Comparison of ENCODE assay signal across 10 cellular contexts in the genomic region with DNA sequence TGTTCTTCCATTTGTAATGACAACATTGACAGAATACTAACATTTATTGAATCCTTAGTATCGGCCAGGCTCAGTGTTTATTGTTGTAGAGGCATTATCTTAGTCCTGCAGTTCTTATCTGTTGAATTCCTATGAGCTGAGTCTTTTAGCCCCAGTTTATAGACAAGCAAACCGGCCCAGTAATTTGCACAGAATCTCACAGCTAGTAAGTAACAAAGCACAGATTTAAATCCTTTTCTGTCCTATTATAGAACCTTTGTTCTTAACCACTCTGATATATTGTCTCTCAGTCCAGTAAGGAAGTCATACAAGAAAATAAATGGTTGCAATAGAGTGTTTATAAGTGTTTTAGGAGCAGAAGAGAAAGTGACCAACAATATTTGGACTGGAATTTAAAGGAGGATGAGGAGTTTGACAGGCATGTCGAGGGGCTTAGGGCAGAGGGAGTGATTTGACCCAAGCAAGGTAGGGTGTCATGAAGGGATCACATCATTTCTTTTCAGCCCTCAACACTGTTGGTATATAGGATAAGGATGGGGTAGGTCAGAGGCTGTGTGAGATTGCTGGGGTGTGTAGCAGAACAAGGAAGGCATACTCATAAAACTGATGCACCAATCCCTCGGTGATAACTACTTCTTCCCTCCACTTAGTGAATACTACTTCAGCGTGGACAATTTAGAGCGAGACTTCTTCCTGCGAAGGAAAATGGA. TPM values are rescaled to one million over a fixed set of nuclear protein-coding genes. Genes with fewer than 3 reads are reported as not detected.
DNase-seq lines count a peak whose midpoint lies in the region; ATAC-seq and TF ChIP-seq lines count a peak whose summit lies in the region.
"Had no signal": no experiment of that assay in that cellular context is flagged by ENCODE, and none has a peak within 500 bp of the region (broad histone marks: within the 10 kb centered on the region; RNA-seq: fewer than 3 reads in every experiment).

No MANE protein-coding gene starts in this region.

- in situ Hi-C loops in HAP-1 (cut with MboI; ENCODE audit: low sequenced_read_pairs), result no loop called here

- H3K4me3 ChIP-seq in ACC112 (ENCODE audit: low read depth, low read length) (no peak overlapping the region), HCT116 (replicated peaks in 1 of 2; ENCODE audit: low read depth in 1 of 2, low read length in 2 of 2) (no peak overlapping the region), mesodermal cell (ENCODE audit: extremely low read depth, insufficient read depth, low read length, poor library complexity, severe bottlenecking) (no peak overlapping the region), HAP-1 (no peak overlapping the region)
- H3K4me3 ChIP-seq: Peyer's patch had no signal

- H3K9me3 ChIP-seq in HCT116 (ENCODE audit: control insufficient read depth in 1 of 2, insufficient read depth in 1 of 2, low read depth in 1 of 2, low read length in 2 of 2), result no peaks in the 10 kb centered on the region
- no peaks in the 10 kb centered on the region for H3K9me3 ChIP-seq in mesodermal cell (ENCODE audit: control insufficient read depth, low read length)
- H3K9me3 ChIP-seq in HAP-1, result no peaks in the 10 kb centered on the region
- H3K9me3 ChIP-seq: Peyer's patch had no signal

- H3K36me3 Mint-ChIP-seq in immature natural killer cell, result peaks cover 11 to 30% (median 13%) of the 10 kb centered on the region in 3 donors

- peaks cover 0 to 1% (median 0%) of the 10 kb centered on the region in 3 donors for H3K27me3 Mint-ChIP-seq in immature natural killer cell (ENCODE audit: low read depth in 3 of 3)

- BruUV-seq in HCT116 (replicated peaks; lab: Mats Ljungman, UMichigan), result TSS peak; percentile 20

- H3K9ac ChIP-seq in HCT116 (ENCODE audit: low read length), result no peak overlapping the region

- POLR2A ChIA-PET in HCT116 (lab: Charles Lee), result no interaction called here

- CTCF ChIA-PET in HCT116 (lab: Charles Lee), result no interaction called here

- peaks cover 7 to 25% of the 10 kb centered on the region in 2 donors for H3K4me1 Mint-ChIP-seq in immature natural killer cell

- H3K36me3 ChIP-seq in ACC112 (ENCODE audit: insufficient read depth, low read length) (peaks cover 34% of the 10 kb centered on the region), HCT116 (ENCODE audit: control insufficient read depth in 1 of 2, insufficient read depth in 2 of 2, low read length in 2 of 2) (peaks cover 41 to 64% of the 10 kb centered on the region in 2 experiments), mesodermal cell (ENCODE audit: control insufficient read depth, insufficient read depth, low read length) (peaks cover 76% of the 10 kb centered on the region), HAP-1 (replicated peaks) (peaks cover 91% of the 10 kb centered on the region)

- no peak overlapping the region for H3K4me2 ChIP-seq in HCT116 (ENCODE audit: low read length)

- peak overlapping the region in 1 of 6 donors; percentile 69 for H3K27ac Mint-ChIP-seq in immature natural killer cell

- H3K4me1 ChIP-seq in ACC112 (ENCODE audit: control insufficient read depth, insufficient read depth, low read length, unreplicated experiment) (peaks cover 20% of the 10 kb centered on the region), HCT116 (ENCODE audit: control insufficient read depth in 1 of 2, insufficient read depth in 2 of 2, low read length in 2 of 2) (no peaks in the 10 kb centered on the region), mesodermal cell (ENCODE audit: control insufficient read depth, insufficient read depth, low read length, poor library complexity, severe bottlenecking) (peaks cover 29% of the 10 kb centered on the region), HAP-1 (no peaks in the 10 kb centered on the region)

- peaks cover 10% of the 10 kb centered on the region; the same call in 1 of the 2 replicates for H4K20me1 ChIP-seq in HCT116 (ENCODE audit: insufficient read depth)

- 77 to 83% methylated on average over 5 to 6 of the region's 7 CpGs for WGBS in mesodermal cell (ENCODE audit: insufficient coverage in 2 of 2), 2 experiments

- no peak for TF ChIP-seq POLR2A in HCT116 (IDR thresholded peaks at IDR 0.05; ENCODE audit: borderline replicate concordance, extremely low read depth, insufficient read depth, insufficient read length)

- no peak for TF ChIP-seq CTCF in HCT116 (IDR thresholded peaks at IDR 0.05 in 2 of 3, conservative IDR thresholded peaks at IDR 0.05 in 1 of 3; ENCODE audit: borderline replicate concordance in 1 of 3, insufficient read depth in 1 of 3, low read depth in 2 of 3, low read length in 2 of 3)

- no peaks in the 10 kb centered on the region for H3K9me3 Mint-ChIP-seq in immature natural killer cell

- no peaks in the 10 kb centered on the region for H3K9me2 ChIP-seq in HCT116 (ENCODE audit: insufficient read depth)

- H3K27me3 ChIP-seq in ACC112 (ENCODE audit: insufficient read depth, low read length), result no peaks in the 10 kb centered on the region
- no peaks in the 10 kb centered on the region for H3K27me3 ChIP-seq in HCT116 (ENCODE audit: insufficient read depth, low read length)
- no peaks in the 10 kb centered on the region for H3K27me3 ChIP-seq in HAP-1 (ENCODE audit: low read depth)
- H3K27me3 ChIP-seq: Peyer's patch had no signal

- H3K4me3 Mint-ChIP-seq in immature natural killer cell, result no peak overlapping the region

- H3K79me2 ChIP-seq in ACC112 (ENCODE audit: control insufficient read depth, insufficient read depth, low read length, unreplicated experiment) (peaks cover 44% of the 10 kb centered on the region), HCT116 (ENCODE audit: insufficient read depth, low read length) (peaks cover 74% of the 10 kb centered on the region)

- no peak for ATAC-seq in HCT116
- ATAC-seq in GM21526 (IDR thresholded peaks at IDR 0.05; ENCODE audit: low FRiP score, unreplicated experiment), result no peak

- H3K27ac ChIP-seq in ACC112 (ENCODE audit: low read depth, low read length) (peak overlapping the region; percentile 41), HCT116 (ENCODE audit: low read depth, low read length) (0 out of 2 replicates have a peak overlapping the region, but pooled peaks have one; percentile 2), mesodermal cell (ENCODE audit: low read depth, low read length, severe bottlenecking) (peak overlapping the region; percentile 97)

- RAD21 ChIA-PET in HCT116 (lab: Charles Lee; ENCODE audit: low non-redundant PET in 1 of 2, low total read pairs in 2 of 2, uncharacterized antibody in 2 of 2, unreplicated experiment in 2 of 2), result no interaction called here

- intact Hi-C loops in HCT116 (cut with micrococcal nuclease), result no loop called here

- H2AFZ ChIP-seq in ACC112 (ENCODE audit: low read length, unreplicated experiment) (no peak overlapping the region), HCT116 (ENCODE audit: low read depth, low read length, poor library complexity, severe bottlenecking) (no peak overlapping the region)

- DNase-seq in HCT116 (ENCODE audit: low read depth, low spot score), result no peak
- peak; percentile 29 for DNase-seq in dermis blood vessel endothelial cell
- no peak for DNase-seq in HAP-1 (ENCODE audit: low spot score in 2 of 2)
- no peak for DNase-seq in NCI-H187 treated with DMSO at 0.1 percent for 48 hours (lab: John Stamatoyannopoulos, UW)
- DNase-seq in immature natural killer cell, result no peak
- DNase-seq: erythroblast, Peyer's patch had no signal

- TF ChIP-seq RAD21 in HCT116 (IDR thresholded peaks at IDR 0.05; ENCODE audit: low read depth), result no peak

TF ChIP-seq in HCT116, 20 proteins besides CTCF, POLR2A, EP300 and RAD21:
- TF ChIP-seq ZFX (IDR thresholded peaks at IDR 0.05), result no peak
- TF ChIP-seq TCF7L2 (IDR thresholded peaks at IDR 0.05; ENCODE audit: borderline replicate concordance, extremely low read depth, insufficient read depth, insufficient read length), result no peak
- TF ChIP-seq FOSL1 (IDR thresholded peaks at IDR 0.05; ENCODE audit: low read depth), result no peak
- TF ChIP-seq EGR1 (IDR thresholded peaks at IDR 0.05; ENCODE audit: low read depth), result no peak
- no peak for TF ChIP-seq CBX3 (IDR thresholded peaks at IDR 0.05; ENCODE audit: low read depth)
- no peak for TF ChIP-seq EZH2 (IDR thresholded peaks at IDR 0.05)
- TF ChIP-seq SRF (IDR thresholded peaks at IDR 0.05; ENCODE audit: low read depth), result no peak
- TF ChIP-seq EZH2phosphoT487 (IDR thresholded peaks at IDR 0.05; ENCODE audit: borderline replicate concordance), result no peak
- no peak for TF ChIP-seq SP1 (IDR thresholded peaks at IDR 0.05; ENCODE audit: low read depth)
- TF ChIP-seq, protein P1, sequence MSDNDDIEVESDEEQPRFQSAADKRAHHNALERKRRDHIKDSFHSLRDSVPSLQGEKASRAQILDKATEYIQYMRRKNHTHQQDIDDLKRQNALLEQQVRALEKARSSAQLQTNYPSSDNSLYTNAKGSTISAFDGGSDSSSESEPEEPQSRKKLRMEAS (IDR thresholded peaks at IDR 0.05), result no peak
TF ChIP-seq in HCT116: peak in this region for 0.

RNA-seq across cellular contexts. Expression of a gene that starts 39.5 kb away (rescaled TPM):
- 201 TPM for total RNA-seq in HCT116 (2021; ENCODE audit: unreplicated experiment)
- polyA plus RNA-seq in HCT116 (2012), result 71.0 and 79.3 TPM in 2 replicates
- total RNA-seq in dermis blood vessel endothelial cell, result 43.7 and 82.4 TPM in 2 replicates
- polyA plus RNA-seq in mesodermal cell (2013, experiment 1 of 2), result 82.6 TPM
- polyA plus RNA-seq in mesodermal cell (2013, experiment 2 of 2), result 76.6 TPM
- polyA plus RNA-seq in immature natural killer cell, result 10 to 100 TPM in 1 of 3 donors, 1 to 10 TPM in 2; 3.9 to 18.2 (median 5.0) TPM

RNA-seq across cellular contexts. Expression of a gene that starts 55.7 kb away (rescaled TPM):
- 0.22 TPM for total RNA-seq in HCT116 (2021; ENCODE audit: unreplicated experiment)
- polyA plus RNA-seq in HCT116 (2012), result 0.27 and 0.68 TPM in 2 replicates
- total RNA-seq in dermis blood vessel endothelial cell, result 11.4 and 11.9 TPM in 2 replicates
- polyA plus RNA-seq in mesodermal cell (2013, experiment 1 of 2), result 30.1 TPM
- polyA plus RNA-seq in mesodermal cell (2013, experiment 2 of 2), result 23.6 TPM
- polyA plus RNA-seq in immature natural killer cell, result 1 to 10 TPM in 1 of 3 donors, under 1 TPM in 1, not detected in 1; 0.72 to 3.7 TPM

Comparison
In these comparisons a context has a peak if more than half of its experiments do, and no peak if none do; other contexts are left out.
1. H3K27ac ChIP-seq: peak in every context shown above with its lines; median percentile 97 in mesodermal cell; 41 in ACC112; 2 in HCT116.
2. RNA of a gene that starts 55.7 kb away (total RNA-seq): 11.4 to 11.9 TPM in dermis blood vessel endothelial cell; 0.22 TPM in HCT116 (single experiment); every median in the first group is over 10 times any median in the second.